In genomic region chr1:4696161-4696745, GRCh38 we compare ENCODE assay signal across 17 cellular contexts. TPM values are rescaled to one million over a fixed set of nuclear protein-coding genes. Genes with fewer than 3 reads are reported as not detected.
DNase-seq lines count a peak whose midpoint lies in the region; FAIRE-seq and TF ChIP-seq lines count a peak whose summit lies in the region.
"Had no signal": no experiment of that assay in that cellular context is flagged by ENCODE, and none has a peak within 500 bp of the region (broad histone marks: within the 10 kb centered on the region; RNA-seq: fewer than 3 reads in every experiment).

No MANE protein-coding gene starts in this region.

- no peaks in the 10 kb centered on the region for H3K4me1 ChIP-seq in mesenchymal stem cell (ENCODE audit: control insufficient read depth, insufficient read depth, low read depth, low read length)
- no peaks in the 10 kb centered on the region for H3K4me1 ChIP-seq in MM.1S (ENCODE audit: low read length)
- no peaks in the 10 kb centered on the region for H3K4me1 ChIP-seq in kidney (ENCODE audit: control insufficient read depth in 1 of 2, insufficient read depth in 1 of 2, low read depth in 1 of 2, low read length in 2 of 2)
- H3K4me1 ChIP-seq: A549, BE2C had no signal

- H3K9ac ChIP-seq in mesenchymal stem cell (ENCODE audit: low read length) (no peak overlapping the region), MM.1S (ENCODE audit: low read length) (no peak overlapping the region), kidney (ENCODE audit: low read length in 2 of 2) (no peak overlapping the region)

- no peaks in the 10 kb centered on the region for H3K79me1 ChIP-seq in mesenchymal stem cell (replicated peaks; ENCODE audit: low read length, poor library complexity, severe bottlenecking)

- H3K9me3 ChIP-seq in mesenchymal stem cell (ENCODE audit: control insufficient read depth, low read length) (no peaks in the 10 kb centered on the region), MM.1S (replicated peaks; ENCODE audit: insufficient read depth, low read length) (no peaks in the 10 kb centered on the region), kidney (ENCODE audit: control insufficient read depth in 1 of 2, low read length in 2 of 2) (no peaks in the 10 kb centered on the region)
- H3K9me3 ChIP-seq: A549, BE2C had no signal

- H3K4me2 ChIP-seq in mesenchymal stem cell (ENCODE audit: low read length, poor library complexity, severe bottlenecking) (no peak overlapping the region), MM.1S (ENCODE audit: low read depth, low read length) (no peak overlapping the region)
- H3K4me2 ChIP-seq: A549, GM23338 had no signal

- DNase-seq in NCI-H2171 treated with DMSO at 0.1 percent for 48 hours (lab: John Stamatoyannopoulos, UW) (peak; percentile 64), mesenchymal stem cell (no peak), MM.1S (no peak), T-helper 1 cell (no peak), kidney (no peak)
- DNase-seq: BE2C; CD4-positive, alpha-beta memory T cell; DMS79; HCEC 1CT; HFFc6 had no signal

- H2BK12ac ChIP-seq in mesenchymal stem cell (ENCODE audit: low read length in 2 of 2): no peak overlapping the region

- H4K91ac ChIP-seq in mesenchymal stem cell (ENCODE audit: low read length): peak overlapping the region; percentile 2

- H3K4me3 ChIP-seq in mesenchymal stem cell (ENCODE audit: insufficient read depth in 1 of 2, low read depth in 1 of 2, low read length in 2 of 2): no peak overlapping the region
- no peak overlapping the region for H3K4me3 ChIP-seq in MM.1S (ENCODE audit: low read length)
- no peak overlapping the region for H3K4me3 ChIP-seq in kidney (ENCODE audit: low read length in 2 of 2)
- H3K4me3 ChIP-seq: A549, GM12878, GM23338 had no signal

- no peak overlapping the region for H2BK15ac ChIP-seq in mesenchymal stem cell (ENCODE audit: low read depth, poor library complexity, severe bottlenecking)

- no peak for FAIRE-seq in kidney (lab: Jason Lieb, UNC)
- FAIRE-seq: A549, GM12878 had no signal

- H3K27me3 ChIP-seq in mesenchymal stem cell (ENCODE audit: control insufficient read depth in 1 of 2, insufficient read depth in 1 of 2, low read length in 2 of 2) (no peaks in the 10 kb centered on the region), MM.1S (replicated peaks; ENCODE audit: insufficient read depth, low read length) (peaks cover 70% of the 10 kb centered on the region)
- H3K27me3 ChIP-seq: BE2C had no signal

- H2AK5ac ChIP-seq in mesenchymal stem cell (ENCODE audit: low read length, severe bottlenecking): no peak overlapping the region

- no peaks in the 10 kb centered on the region for H3K9me2 ChIP-seq in MM.1S (replicated peaks; ENCODE audit: insufficient read depth, low read length)

- no peaks in the 10 kb centered on the region for H3F3A ChIP-seq in MM.1S (ENCODE audit: insufficient read depth, low read length)

- H3K79me2 ChIP-seq in MM.1S (ENCODE audit: low read length): no peaks in the 10 kb centered on the region

- no peak overlapping the region for H3K14ac ChIP-seq in mesenchymal stem cell (ENCODE audit: low read length in 2 of 2)

- intact Hi-C loops in kidney (cut with DNase I): no loop called here

- no peak overlapping the region for H2AFZ ChIP-seq in mesenchymal stem cell (ENCODE audit: low read depth, low read length)
- H2AFZ ChIP-seq in MM.1S (ENCODE audit: low read length): no peak overlapping the region
- H2AFZ ChIP-seq: GM23338 had no signal

- no peak overlapping the region for H3K4ac ChIP-seq in mesenchymal stem cell (ENCODE audit: low read depth in 1 of 2, low read length in 2 of 2)

- no peaks in the 10 kb centered on the region for H3K36me3 ChIP-seq in mesenchymal stem cell (ENCODE audit: control insufficient read depth in 1 of 2, insufficient read depth in 2 of 2, low read depth in 1 of 2, low read length in 2 of 2)
- no peaks in the 10 kb centered on the region for H3K36me3 ChIP-seq in MM.1S (replicated peaks; ENCODE audit: insufficient read depth, low read length)
- no peaks in the 10 kb centered on the region for H3K36me3 ChIP-seq in kidney (ENCODE audit: control insufficient read depth in 1 of 2, insufficient read depth in 2 of 2, low read length in 2 of 2)
- H3K36me3 ChIP-seq: BE2C had no signal

- H4K20me1 ChIP-seq in MM.1S (ENCODE audit: insufficient read depth, low read length): no peaks in the 10 kb centered on the region

- WGBS in mesenchymal stem cell: 73% methylated on average over 12 of the region's 12 CpGs

- no peak for TF ChIP-seq CTCF in MM.1S (IDR thresholded peaks at IDR 0.05; ENCODE audit: low read length)
- no peak for TF ChIP-seq CTCF in kidney (IDR thresholded peaks at IDR 0.05; ENCODE audit: borderline replicate concordance, extremely low read depth, insufficient read depth)

- H2BK5ac ChIP-seq in mesenchymal stem cell (ENCODE audit: low read depth, low read length, poor library complexity, severe bottlenecking): no peak overlapping the region

- H3K27ac ChIP-seq in angular gyrus (ENCODE audit: low read depth, low read length) (peak overlapping the region; percentile 51), mesenchymal stem cell (ENCODE audit: low read length, poor library complexity, severe bottlenecking) (no peak overlapping the region), MM.1S (ENCODE audit: low read length) (no peak overlapping the region), kidney (ENCODE audit: low read depth in 2 of 2, low read length in 2 of 2) (no peak overlapping the region)
- H3K27ac ChIP-seq: A549, C4-2B, HL-60 had no signal

- H2BK120ac ChIP-seq in mesenchymal stem cell (ENCODE audit: low read depth, low read length): no peak overlapping the region

- no peak overlapping the region for H4K8ac ChIP-seq in mesenchymal stem cell (ENCODE audit: low read length)

- no peak overlapping the region for H3K18ac ChIP-seq in mesenchymal stem cell (ENCODE audit: low read depth in 1 of 2, low read length in 2 of 2)

- no peak overlapping the region for H3K23ac ChIP-seq in mesenchymal stem cell (ENCODE audit: low read length in 2 of 2)

RNA-seq across cellular contexts. Expression of gene AJAP1, which starts 41.8 kb away (rescaled TPM):
- polyA plus RNA-seq in mesenchymal stem cell (2013, experiment 1 of 2): not detected
- polyA plus RNA-seq in mesenchymal stem cell (2013, experiment 2 of 2): not detected
- total RNA-seq in kidney: 5.5 TPM
- polyA plus RNA-seq in kidney (ENCODE audit: insufficient read depth, low read depth, low replicate concordance): 2.7 TPM
- total RNA-seq: GM12878, GM23338, HFFc6 had no signal
- polyA plus RNA-seq: A549; AG04450; CD4-positive, alpha-beta memory T cell; GM12878; GM23338 had no signal
